8 cellular contexts compared by ENCODE assay signal in genomic region chr17:35051183-35051578, GRCh38. TPM values are rescaled to one million over a fixed set of nuclear protein-coding genes. Genes with fewer than 3 reads are reported as not detected.
A peak's percentile ranks its signal among the peaks of the same experiment; 100 is the strongest.
DNase-seq lines count a peak whose midpoint lies in the region; ATAC-seq and TF ChIP-seq lines count a peak whose summit lies in the region.
"Had no signal": no experiment of that assay in that cellular context is flagged by ENCODE, and none has a peak within 500 bp of the region (broad histone marks: within the 10 kb centered on the region; RNA-seq: fewer than 3 reads in every experiment).

No MANE protein-coding gene starts in this region.

- peaks cover 3% of the 10 kb centered on the region for H3K79me2 ChIP-seq in smooth muscle cell (ENCODE audit: low read depth)

- no peak for TF ChIP-seq POLR2A in erythroblast (IDR thresholded peaks at IDR 0.05; ENCODE audit: low read length)
- no peak for TF ChIP-seq POLR2A in lower leg skin (IDR thresholded peaks at IDR 0.05)

- 47% methylated on average over 2 of the region's 2 CpGs for WGBS in smooth muscle cell (ENCODE audit: low lambda C conversion rate)
- WGBS in lower leg skin, 2 donors, result 16 to 37% methylated on average over 2 of the region's 2 CpGs

- H3K9ac ChIP-seq in smooth muscle cell (ENCODE audit: low read depth), result no peak overlapping the region

- TF ChIP-seq CTCF in smooth muscle cell (IDR thresholded peaks at IDR 0.05; ENCODE audit: borderline replicate concordance, insufficient read depth, poor library complexity, severe bottlenecking) (no peak), lower leg skin (IDR thresholded peaks at IDR 0.05) (no peak)

- intact Hi-C loops in lower leg skin (cut with DNase I; ENCODE audit: low total_unique reads), result no loop called here

- H3F3A ChIP-seq in smooth muscle cell (ENCODE audit: low read depth), result no peaks in the 10 kb centered on the region

- H3K4me3 ChIP-seq in smooth muscle cell (no peak overlapping the region), lower leg skin (ENCODE audit: low read depth, poor library complexity, severe bottlenecking) (no peak overlapping the region)
- H3K4me3 ChIP-seq: SJSA1 had no signal

- H3K4me1 ChIP-seq in smooth muscle cell (ENCODE audit: low read depth), result peaks cover 28% of the 10 kb centered on the region

- H4K20me1 ChIP-seq in smooth muscle cell (ENCODE audit: low read depth), result peaks cover 79% of the 10 kb centered on the region

- peak; percentile 61 for DNase-seq in SKM-1 (lab: John Stamatoyannopoulos, UW; ENCODE audit: unreplicated experiment)
- peak; percentile 50 to 51 for DNase-seq in erythroblast (lab: John Stamatoyannopoulos, UW)
- DNase-seq in smooth muscle cell (lab: John Stamatoyannopoulos, UW; ENCODE audit: unreplicated experiment), result no peak
- DNase-seq in T-helper 9 cell, result no peak
- no peak for DNase-seq in lower leg skin (ENCODE audit: low spot score in 2 of 2)

- H3K27me3 ChIP-seq in smooth muscle cell (ENCODE audit: low read depth), result no peaks in the 10 kb centered on the region
- H3K27me3 ChIP-seq: SJSA1 had no signal

- H3K27ac ChIP-seq in smooth muscle cell (ENCODE audit: low read depth), result peak overlapping the region; percentile 84
- H3K27ac ChIP-seq: SJSA1 had no signal

- no peaks in the 10 kb centered on the region for H3K9me3 ChIP-seq in smooth muscle cell (replicated peaks; ENCODE audit: low read depth)
- H3K9me3 ChIP-seq: SJSA1 had no signal

- H2AFZ ChIP-seq in smooth muscle cell (ENCODE audit: low read depth), result no peak overlapping the region

- H3K36me3 ChIP-seq in smooth muscle cell (ENCODE audit: low read depth), result no peaks in the 10 kb centered on the region

- H3K4me2 ChIP-seq in smooth muscle cell, result peak overlapping the region; percentile 49

- ATAC-seq in GM18520 (IDR thresholded peaks at IDR 0.05; ENCODE audit: unreplicated experiment), result peak; percentile 44
- peak; percentile 63 for ATAC-seq in HG02642 (IDR thresholded peaks at IDR 0.05; ENCODE audit: poor library complexity, unreplicated experiment)

RNA-seq across cellular contexts. Expression of gene RFFL, which starts 12.3 kb away (rescaled TPM):
- total RNA-seq in smooth muscle cell, result 7.1 and 20.0 TPM in 2 replicates
- polyA plus RNA-seq in smooth muscle cell, result 5.3 and 7.0 TPM in 2 replicates
- 10 to 100 TPM; 16.5 to 31.9 (median 21.4) TPM for total RNA-seq in lower leg skin

Comparison
In these comparisons a context has a peak if more than half of its experiments do, and no peak if none do; other contexts are left out.
1. DNase-seq: peak in SKM-1 (single experiment) and erythroblast (2 of 2); none in smooth muscle cell (single experiment), T-helper 9 cell (single experiment) and lower leg skin (0 of 2).